1 cellular context compared by ENCODE assay signal in genomic region chr10:121732676-121733445, GRCh38.
TF ChIP-seq lines count a peak whose summit lies in the region.

No MANE protein-coding gene starts in this region.

TF ChIP-seq in neural cell, 6 proteins besides CTCF, POLR2A, EP300 and RAD21:
- no peak for TF ChIP-seq REST (IDR thresholded peaks at IDR 0.05; ENCODE audit: borderline replicate concordance)
- TF ChIP-seq POLR2AphosphoS5 (IDR thresholded peaks at IDR 0.05), result peak; percentile 40
